24 cellular contexts compared by ENCODE assay signal in the genomic region with DNA sequence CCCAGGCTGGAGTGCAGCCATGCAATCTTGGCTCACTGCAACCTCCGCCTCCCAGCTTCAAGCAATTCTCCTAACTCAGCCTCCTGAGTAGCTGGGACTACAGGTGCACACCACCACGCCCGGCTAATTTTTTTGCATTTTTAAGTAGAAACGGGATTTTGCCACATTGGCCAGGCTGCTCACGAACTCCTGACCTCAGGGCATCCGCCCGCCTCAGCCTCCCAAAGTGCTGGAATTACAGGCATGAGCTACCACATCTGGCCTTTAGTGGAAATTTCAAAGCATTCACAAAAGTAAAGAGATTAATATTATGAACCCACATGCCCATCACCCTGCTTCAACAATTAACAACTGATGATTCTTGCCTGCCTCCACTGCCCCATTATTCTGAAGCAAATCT.
"Had no signal": no experiment of that assay in that cellular context is flagged by ENCODE, and none has a peak within 500 bp of the region (broad histone marks: within the 10 kb centered on the region; RNA-seq: fewer than 3 reads in every experiment).

No MANE protein-coding gene starts in this region.

- DNase-seq: colonic mucosa; cortex of kidney; dermis blood vessel endothelial cell; dorsolateral prefrontal cortex; effector CD4-positive, alpha-beta T cell; effector CD8-positive, alpha-beta T cell; effector memory CD4-positive, alpha-beta T cell; effector memory CD8-positive, alpha-beta T cell; endodermal cell; erythroblast; esophagus squamous epithelium; foreskin fibroblast; foreskin keratinocyte; foreskin melanocyte; gastrocnemius medialis; glutamatergic neuron; heart left ventricle; heart right ventricle had no signal

- H3K9me3 Mint-ChIP-seq: dendritic cell treated with granulocyte-macrophage colony-stimulating factor and Interleukin-4, amounts not matched to agents 40 ng/mL and 50 ng/mL, for 4 days; effector memory CD8-positive, alpha-beta T cell; endodermal cell had no signal

- H3K9me3 ChIP-seq: colonic mucosa, esophagus muscularis mucosa, esophagus squamous epithelium, gastrocnemius medialis, gastroesophageal sphincter, heart left ventricle, heart right ventricle had no signal

- H3K27ac Mint-ChIP-seq: dendritic cell treated with granulocyte-macrophage colony-stimulating factor and Interleukin-4, amounts not matched to agents 40 ng/mL and 50 ng/mL, for 4 days; effector memory CD8-positive, alpha-beta T cell; endodermal cell had no signal

- H3K36me3 ChIP-seq: colonic mucosa, esophagus muscularis mucosa, esophagus squamous epithelium, gastrocnemius medialis, gastroesophageal sphincter, heart left ventricle, heart right ventricle had no signal

- H3K27me3 ChIP-seq: colonic mucosa, esophagus muscularis mucosa, esophagus squamous epithelium, gastrocnemius medialis, gastroesophageal sphincter, heart left ventricle, heart right ventricle had no signal

- H3K4me1 ChIP-seq: colonic mucosa, foreskin keratinocyte, gastrocnemius medialis, gastroesophageal sphincter had no signal

- H3K27ac ChIP-seq: colonic mucosa, coronary artery, dorsolateral prefrontal cortex, epithelial cell of prostate, esophagus muscularis mucosa, esophagus squamous epithelium, foreskin keratinocyte, gastrocnemius medialis, gastroesophageal sphincter, heart left ventricle, heart right ventricle had no signal

- H3K4me3 Mint-ChIP-seq: dendritic cell treated with granulocyte-macrophage colony-stimulating factor and Interleukin-4, amounts not matched to agents 40 ng/mL and 50 ng/mL, for 4 days; effector memory CD8-positive, alpha-beta T cell; endodermal cell had no signal

- H3K4me1 Mint-ChIP-seq: endodermal cell had no signal

- ATAC-seq: effector memory CD8-positive, alpha-beta T cell; esophagus mucosa; foreskin keratinocyte; gastrocnemius medialis; gastroesophageal sphincter; heart left ventricle; heart right ventricle had no signal

- H3K4me3 ChIP-seq: colonic mucosa, coronary artery, dorsolateral prefrontal cortex, esophagus muscularis mucosa, esophagus squamous epithelium, gastrocnemius medialis, gastroesophageal sphincter, heart left ventricle, heart right ventricle had no signal
